In the genomic region with DNA sequence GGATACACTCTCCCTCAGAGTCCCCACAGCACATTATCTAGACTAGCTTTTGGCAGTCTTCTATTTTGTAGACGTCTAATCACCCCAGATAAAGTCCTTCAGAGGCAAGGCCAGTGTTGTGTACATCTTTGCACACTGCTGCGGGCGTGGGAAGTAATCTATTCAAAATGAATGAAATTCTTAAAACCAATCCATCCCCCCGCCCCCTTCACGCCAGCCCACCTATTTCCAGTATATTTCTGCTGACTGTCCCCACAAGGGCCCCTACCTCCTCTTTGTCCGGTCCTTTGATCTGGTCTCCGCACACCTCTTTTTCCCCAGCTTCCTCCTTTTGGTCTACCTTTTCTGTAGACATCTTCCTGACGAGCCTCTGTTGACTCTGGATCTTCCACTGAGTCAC, we compare ENCODE assay signal across 11 cellular contexts. TPM values are rescaled to one million over a fixed set of nuclear protein-coding genes. Genes with fewer than 3 reads are reported as not detected.
DNase-seq lines count a peak whose midpoint lies in the region; ATAC-seq lines count a peak whose summit lies in the region.
"Had no signal": no experiment of that assay in that cellular context is flagged by ENCODE, and none has a peak within 500 bp of the region (broad histone marks: within the 10 kb centered on the region; RNA-seq: fewer than 3 reads in every experiment).

No MANE protein-coding gene starts in this region.

- H3K27me3 Mint-ChIP-seq in natural killer cell treated with Interleukin-12 subunit alpha and Interleukin-12 subunit beta and Interleukin-15 and Interleukin-18, amount 100 ng/mL, for 72 hours = no peaks in the 10 kb centered on the region

- H3K27ac ChIP-seq in duodenal mucosa (ENCODE audit: low read depth, low read length) = peak overlapping the region; percentile 47
- H3K27ac ChIP-seq: HL-60 had no signal

- no peaks in the 10 kb centered on the region for H3K27me3 ChIP-seq in duodenal mucosa (ENCODE audit: control insufficient read depth in 1 of 2, insufficient read depth in 2 of 2, low read length in 2 of 2)

- peaks cover 42 to 51% of the 10 kb centered on the region in 2 donors for H3K4me1 Mint-ChIP-seq in natural killer cell treated with Interleukin-12 subunit alpha and Interleukin-12 subunit beta and Interleukin-15 and Interleukin-18, amount 100 ng/mL, for 72 hours (ENCODE audit: low read depth in 2 of 2)

- H3K4me1 ChIP-seq in duodenal mucosa (ENCODE audit: control insufficient read depth in 1 of 2, insufficient read depth in 2 of 2, low read length in 2 of 2) = peaks cover 33 to 42% of the 10 kb centered on the region in 2 donors

- peaks cover 7% of the 10 kb centered on the region for H3K36me3 Mint-ChIP-seq in natural killer cell treated with Interleukin-12 subunit alpha and Interleukin-12 subunit beta and Interleukin-15 and Interleukin-18, amount 100 ng/mL, for 72 hours

- peak overlapping the region; percentile 91 for H3K4me3 Mint-ChIP-seq in natural killer cell treated with Interleukin-12 subunit alpha and Interleukin-12 subunit beta and Interleukin-15 and Interleukin-18, amount 100 ng/mL, for 72 hours

- peak overlapping the region; percentile 77 to 90 for H3K27ac Mint-ChIP-seq in natural killer cell treated with Interleukin-12 subunit alpha and Interleukin-12 subunit beta and Interleukin-15 and Interleukin-18, amount 100 ng/mL, for 72 hours

- no peak for ATAC-seq in natural killer cell treated with Interleukin-12 subunit alpha and Interleukin-12 subunit beta and Interleukin-15 and Interleukin-18, amount 100 ng/mL, for 72 hours
- ATAC-seq in GM21737 (IDR thresholded peaks at IDR 0.05; ENCODE audit: unreplicated experiment) (no peak), GM21529 (IDR thresholded peaks at IDR 0.05; ENCODE audit: unreplicated experiment) (no peak)

- H3K9me3 ChIP-seq in duodenal mucosa (ENCODE audit: control insufficient read depth in 1 of 2, low read length in 2 of 2) = no peaks in the 10 kb centered on the region

- H3K9ac ChIP-seq in duodenal mucosa (ENCODE audit: low read depth in 1 of 2, low read length in 2 of 2) = peak overlapping the region; percentile 75 to 76

- no peaks in the 10 kb centered on the region for H3K9me3 Mint-ChIP-seq in natural killer cell treated with Interleukin-12 subunit alpha and Interleukin-12 subunit beta and Interleukin-15 and Interleukin-18, amount 100 ng/mL, for 72 hours

- DNase-seq in Ammon's horn (ENCODE audit: low spot score) = peak; percentile 11
- DNase-seq in NCI-H69 (lab: John Stamatoyannopoulos, UW) = peak; percentile 29
- no peak for DNase-seq in natural killer cell treated with Interleukin-12 subunit alpha and Interleukin-12 subunit beta and Interleukin-15 and Interleukin-18, amount 100 ng/mL, for 72 hours (ENCODE audit: low spot score)
- no peak for DNase-seq in central memory CD4-positive, alpha-beta T cell
- no peak for DNase-seq in GF-D8 (lab: John Stamatoyannopoulos, UW)

- peak overlapping the region; percentile 67 to 71 for H3K4me3 ChIP-seq in duodenal mucosa (ENCODE audit: low read depth in 1 of 2, low read length in 2 of 2)

- H3K36me3 ChIP-seq in duodenal mucosa (ENCODE audit: control insufficient read depth in 1 of 2, insufficient read depth in 2 of 2, low read length in 2 of 2) = peaks cover 10 to 20% of the 10 kb centered on the region in 2 donors

RNA-seq across cellular contexts. Expression of gene BSCL2, which starts 0.4 kb away (rescaled TPM):
- 10 to 100 TPM; 18.7 to 38.3 TPM for total RNA-seq in natural killer cell treated with Interleukin-12 subunit alpha and Interleukin-12 subunit beta and Interleukin-15 and Interleukin-18, amount 100 ng/mL, for 72 hours

RNA-seq across cellular contexts. Expression of gene GNG3, which starts 0.6 kb away (rescaled TPM):
- not detected for total RNA-seq in natural killer cell treated with Interleukin-12 subunit alpha and Interleukin-12 subunit beta and Interleukin-15 and Interleukin-18, amount 100 ng/mL, for 72 hours
- total RNA-seq: T-helper 2 cell treated with Interferon-gamma antibody and Interleukin-4, amounts not matched to agents 100 ng/mL and 5 ng/mL, for 36 hours; ureter had no signal

RNA-seq across cellular contexts. Expression of gene LRRN4CL, which starts 17.5 kb away (rescaled TPM):
- under 1 TPM; 0.36 to 0.52 TPM for total RNA-seq in natural killer cell treated with Interleukin-12 subunit alpha and Interleukin-12 subunit beta and Interleukin-15 and Interleukin-18, amount 100 ng/mL, for 72 hours

RNA-seq across cellular contexts. Expression of gene HNRNPUL2, which starts 20.4 kb away (rescaled TPM):
- 10 to 100 TPM; 54.6 to 55.5 TPM for total RNA-seq in natural killer cell treated with Interleukin-12 subunit alpha and Interleukin-12 subunit beta and Interleukin-15 and Interleukin-18, amount 100 ng/mL, for 72 hours

RNA-seq across cellular contexts. Expression of gene TTC9C, which starts 21.4 kb away (rescaled TPM):
- 10 to 100 TPM; 36.8 to 39.4 TPM for total RNA-seq in natural killer cell treated with Interleukin-12 subunit alpha and Interleukin-12 subunit beta and Interleukin-15 and Interleukin-18, amount 100 ng/mL, for 72 hours

Comparison
In these comparisons a context has a peak if more than half of its experiments do, and no peak if none do; other contexts are left out.
1. DNase-seq: peak in Ammon's horn (single experiment) and NCI-H69 (single experiment); none in natural killer cell treated with Interleukin-12 subunit alpha and Interleukin-12 subunit beta and Interleukin-15 and Interleukin-18, amount 100 ng/mL, for 72 hours (single experiment), central memory CD4-positive, alpha-beta T cell (single experiment) and GF-D8 (single experiment).